8 cellular contexts compared by ENCODE assay signal in genomic region chr18:12702221-12703095, GRCh38. TPM values are rescaled to one million over a fixed set of nuclear protein-coding genes. Genes with fewer than 3 reads are reported as not detected.
DNase-seq lines count a peak whose midpoint lies in the region; ATAC-seq lines count a peak whose summit lies in the region.

TSS of gene CEP76 (minus strand) at chr18:12702723. CDS start at chr18:12702548, 175 bp downstream.
A gene with protein sequence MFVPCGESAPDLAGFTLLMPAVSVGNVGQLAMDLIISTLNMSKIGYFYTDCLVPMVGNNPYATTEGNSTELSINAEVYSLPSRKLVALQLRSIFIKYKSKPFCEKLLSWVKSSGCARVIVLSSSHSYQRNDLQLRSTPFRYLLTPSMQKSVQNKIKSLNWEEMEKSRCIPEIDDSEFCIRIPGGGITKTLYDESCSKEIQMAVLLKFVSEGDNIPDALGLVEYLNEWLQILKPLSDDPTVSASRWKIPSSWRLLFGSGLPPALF (plus strand): TSS chr18:12703042. CDS start chr18:12703108, 66 bp downstream.

- no peaks in the 10 kb centered on the region for H3K27me3 Mint-ChIP-seq in CD8-positive, alpha-beta memory T cell
- H3K27me3 Mint-ChIP-seq in effector memory CD8-positive, alpha-beta T cell = no peaks in the 10 kb centered on the region

- H3K9me3 ChIP-seq in CD8-positive, alpha-beta memory T cell (ENCODE audit: low read length) = no peaks in the 10 kb centered on the region

- WGBS in mesendoderm (ENCODE audit: extremely low coverage, insufficient coverage, low lambda C conversion rate) = no CpG with 5 or more reads among the region's 89 CpGs

- peak within 1 kb of the TSS; percentile 87 for H3K4me3 ChIP-seq in CD8-positive, alpha-beta memory T cell (ENCODE audit: low read length)
- H3K4me3 ChIP-seq in mesendoderm (ENCODE audit: low read length) = peak within 1 kb of the TSS; percentile 99

- no peak within 1 kb of the TSS for H2AK5ac ChIP-seq in mesendoderm (ENCODE audit: low read length)

- H3K79me2 ChIP-seq in mesendoderm (ENCODE audit: control insufficient read depth, insufficient read depth, low read length) = peaks cover 34% of the 10 kb centered on the region

- peaks cover 7% of the 10 kb centered on the region for H3K79me1 ChIP-seq in mesendoderm (ENCODE audit: low read length)

- POLR2A ChIA-PET in CD8-positive, alpha-beta memory T cell (lab: Charles Lee) = interaction anchor here (0.6 to 1.7 kb wide), 10 partner anchors 17 to 332 kb away, joined by 3 to 10 read pairs (median 5); partner anchors contain the start of genes AFG3L2, CEP192, PRELID3A and PTPN2

- peak within 1 kb of the TSS; percentile 83 for H3K4ac ChIP-seq in mesendoderm (ENCODE audit: low read depth, low read length)

- H4K8ac ChIP-seq in mesendoderm (ENCODE audit: low read depth, low read length) = peak within 1 kb of the TSS; percentile 69

- peak within 1 kb of the TSS; percentile 65 for H3K18ac ChIP-seq in mesendoderm (ENCODE audit: low read length)

- H3K9ac ChIP-seq in mesendoderm (ENCODE audit: low read length) = peak within 1 kb of the TSS; percentile 96

- H2BK5ac ChIP-seq in mesendoderm (ENCODE audit: low read length) = peak within 1 kb of the TSS; percentile 90

- no peaks in the 10 kb centered on the region for H3K27me3 ChIP-seq in CD8-positive, alpha-beta memory T cell (ENCODE audit: insufficient read depth, low read length, poor library complexity, severe bottlenecking)
- no peaks in the 10 kb centered on the region for H3K27me3 ChIP-seq in mesendoderm (ENCODE audit: insufficient read depth, low read length, poor library complexity)

- peak; percentile 83 for ATAC-seq in GM19463 (IDR thresholded peaks at IDR 0.05; ENCODE audit: unreplicated experiment)
- ATAC-seq in effector memory CD8-positive, alpha-beta T cell (replicated peaks) = peak; percentile 80

- H3K36me3 ChIP-seq in CD8-positive, alpha-beta memory T cell (ENCODE audit: insufficient read depth, low read length) = peaks cover 8% of the 10 kb centered on the region
- H3K36me3 ChIP-seq in mesendoderm (ENCODE audit: control insufficient read depth, insufficient read depth, low read length) = peaks cover 2% of the 10 kb centered on the region

- peak within 1 kb of the TSS; percentile 84 for H3K27ac ChIP-seq in CD8-positive, alpha-beta memory T cell (ENCODE audit: low read depth, low read length)
- H3K27ac ChIP-seq in mesendoderm (ENCODE audit: low read depth, low read length) = peak within 1 kb of the TSS; percentile 96

- H3K9me3 Mint-ChIP-seq in CD8-positive, alpha-beta memory T cell = no peaks in the 10 kb centered on the region
- H3K9me3 Mint-ChIP-seq in effector memory CD8-positive, alpha-beta T cell = no peaks in the 10 kb centered on the region

- no peak within 1 kb of the TSS for H2BK15ac ChIP-seq in mesendoderm (replicated peaks; ENCODE audit: low read depth)

- peak within 1 kb of the TSS; percentile 91 to 99 (median 96) for H3K4me3 Mint-ChIP-seq in CD8-positive, alpha-beta memory T cell
- peak within 1 kb of the TSS; percentile 95 to 98 for H3K4me3 Mint-ChIP-seq in effector memory CD8-positive, alpha-beta T cell

- H2BK120ac ChIP-seq in mesendoderm (ENCODE audit: low read depth, low read length) = peak within 1 kb of the TSS; percentile 56

- CTCF ChIA-PET in CD8-positive, alpha-beta memory T cell (lab: Charles Lee) = interaction anchor here (1.0 to 2.2 kb wide), 6 partner anchors 12 to 325 kb away, joined by 3 to 9 read pairs (median 4); partner anchors contain the start of gene AFG3L2

- H3K4me2 ChIP-seq in mesendoderm (ENCODE audit: low read length) = peak within 1 kb of the TSS; percentile 79

- peaks cover 0 to 50% (median 8%) of the 10 kb centered on the region in 3 donors for H3K36me3 Mint-ChIP-seq in CD8-positive, alpha-beta memory T cell
- H3K36me3 Mint-ChIP-seq in effector memory CD8-positive, alpha-beta T cell (ENCODE audit: insufficient read depth) = peaks cover 36% of the 10 kb centered on the region

- H3K4me1 Mint-ChIP-seq in CD8-positive, alpha-beta memory T cell = peaks cover 43 to 61% (median 59%) of the 10 kb centered on the region in 3 donors
- peaks cover 24 to 46% of the 10 kb centered on the region in 2 donors for H3K4me1 Mint-ChIP-seq in effector memory CD8-positive, alpha-beta T cell (ENCODE audit: low read depth in 2 of 2)

- H3K4me1 ChIP-seq in CD8-positive, alpha-beta memory T cell (ENCODE audit: insufficient read depth, low read length) = peaks cover 42% of the 10 kb centered on the region
- H3K4me1 ChIP-seq in mesendoderm (ENCODE audit: control insufficient read depth, low read depth, low read length) = peaks cover 5% of the 10 kb centered on the region

- no peak within 1 kb of the TSS for H4K5ac ChIP-seq in mesendoderm (ENCODE audit: low read length)

- peak; percentile 75 to 90 (median 86) for DNase-seq in CD8-positive, alpha-beta memory T cell
- DNase-seq in HPDE6-E6E7 (ENCODE audit: extremely low spot score) (peak; percentile 83), NOMO-1 treated with dmso at 0.1 percent for 144 hours (lab: John Stamatoyannopoulos, UW; ENCODE audit: unreplicated experiment) (peak; percentile 65), mesendoderm (peak; percentile 94)
- peak; percentile 57 to 62 for DNase-seq in activated CD8-positive, alpha-beta memory T cell treated with anti-CD3 and anti-CD28 coated beads for 4 hours (ENCODE audit: low read depth in 2 of 2)
- peak; percentile 76 to 84 (median 79) for DNase-seq in effector memory CD8-positive, alpha-beta T cell
- DNase-seq in stimulated activated CD8-positive, alpha-beta memory T cell treated with anti-CD3 and anti-CD28 coated beads, Interleukin-12 subunit alpha, Interleukin-12 subunit beta, amount 100 ng/mL, for 4 hours (ENCODE audit: low read depth) = peak; percentile 76

- peak within 1 kb of the TSS; percentile 48 for H3K23ac ChIP-seq in mesendoderm (ENCODE audit: low read length)

- peak within 1 kb of the TSS; percentile 90 to 100 (median 98) for H3K27ac Mint-ChIP-seq in CD8-positive, alpha-beta memory T cell
- H3K27ac Mint-ChIP-seq in effector memory CD8-positive, alpha-beta T cell = peak within 1 kb of the TSS; percentile 99 to 100

- peak within 1 kb of the TSS; percentile 99 for H3K56ac ChIP-seq in mesendoderm (ENCODE audit: low read length)

RNA-seq across cellular contexts. Expression of gene CEP76, which starts in this region (rescaled TPM):
- total RNA-seq in CD8-positive, alpha-beta memory T cell = 10 to 100 TPM; 11.3 to 15.5 TPM
- polyA plus RNA-seq in CD8-positive, alpha-beta memory T cell = 6.4 TPM
- polyA plus RNA-seq in mesendoderm (2013, experiment 1 of 2) = 11.6 TPM
- 11.7 TPM for polyA plus RNA-seq in mesendoderm (2013, experiment 2 of 2)

RNA-seq across cellular contexts. Expression of the second gene that starts in this region (rescaled TPM):
- total RNA-seq in CD8-positive, alpha-beta memory T cell = 100 to 1,000 TPM; 107 to 116 TPM
- polyA plus RNA-seq in CD8-positive, alpha-beta memory T cell = 125 TPM
- 79.6 TPM for polyA plus RNA-seq in mesendoderm (2013, experiment 1 of 2)
- polyA plus RNA-seq in mesendoderm (2013, experiment 2 of 2) = 77.1 TPM

Comparison
In these comparisons a context has a peak if more than half of its experiments do, and no peak if none do; other contexts are left out.
1. Peak in every context shown above with its lines: DNase-seq, ATAC-seq, H3K4me3 ChIP-seq and H3K27ac ChIP-seq.